Comparison of ENCODE assay signal across 1 cellular context in the genomic region with DNA sequence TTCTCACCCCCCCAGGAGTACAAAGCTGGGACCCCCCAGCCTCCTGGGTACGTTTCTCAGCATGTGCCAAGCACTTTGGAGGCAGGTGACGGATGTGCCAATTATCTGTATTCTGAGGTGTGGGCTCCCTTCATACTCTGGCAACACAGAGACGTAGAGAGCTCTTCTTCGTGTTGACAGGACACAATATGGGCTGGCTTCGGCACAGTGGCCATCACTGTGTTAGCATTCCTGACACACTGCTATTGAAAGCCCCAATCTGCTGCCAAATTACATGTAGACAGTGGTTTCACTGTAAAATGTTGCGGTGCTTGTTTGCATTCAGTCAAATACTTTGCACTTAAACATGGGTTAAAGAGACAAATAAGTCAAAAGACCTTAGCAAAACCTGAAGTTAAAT.
TF ChIP-seq lines count a peak whose summit lies in the region.

No MANE protein-coding gene starts in this region.

TF ChIP-seq in WTC11, 78 proteins besides CTCF, POLR2A, EP300 and RAD21 (continued from another document):
- TF ChIP-seq FOXP4 (CRISPR knock-in tag; IDR thresholded peaks at IDR 0.05) (no peak), MYBL2 (CRISPR knock-in tag; IDR thresholded peaks at IDR 0.05) (no peak), NFE2L1 (CRISPR knock-in tag; IDR thresholded peaks at IDR 0.05) (no peak), CREB1 (CRISPR knock-in tag; IDR thresholded peaks at IDR 0.05) (no peak), MAX (CRISPR knock-in tag; IDR thresholded peaks at IDR 0.05) (no peak)
